ENCODE assay signal across 9 cellular contexts in genomic region chr2:10446631-10447030, GRCh38. TPM values are rescaled to one million over a fixed set of nuclear protein-coding genes. Genes with fewer than 3 reads are reported as not detected.
DNase-seq lines count a peak whose midpoint lies in the region; TF ChIP-seq lines count a peak whose summit lies in the region.
"Had no signal": no experiment of that assay in that cellular context is flagged by ENCODE, and none has a peak within 500 bp of the region (broad histone marks: within the 10 kb centered on the region; RNA-seq: fewer than 3 reads in every experiment).

No MANE protein-coding gene starts in this region.

- peak overlapping the region; percentile 73 for H3K4me3 ChIP-seq in fibroblast of the aortic adventitia (ENCODE audit: low read depth, low read length)
- peak overlapping the region; percentile 70 for H3K4me3 ChIP-seq in smooth muscle cell
- H3K4me3 ChIP-seq in suprapubic skin = no peak overlapping the region
- H3K4me3 ChIP-seq: mucosa of descending colon had no signal

- no peaks in the 10 kb centered on the region for H3K27me3 ChIP-seq in smooth muscle cell (ENCODE audit: low read depth)
- no peaks in the 10 kb centered on the region for H3K27me3 ChIP-seq in suprapubic skin

- peak overlapping the region; percentile 53 for H3K27ac ChIP-seq in RWPE1
- no peak overlapping the region for H3K27ac ChIP-seq in smooth muscle cell (ENCODE audit: low read depth)
- H3K27ac ChIP-seq in suprapubic skin = no peak overlapping the region

- H3K9me3 ChIP-seq in smooth muscle cell (replicated peaks; ENCODE audit: low read depth) = no peaks in the 10 kb centered on the region
- H3K9me3 ChIP-seq in suprapubic skin = no peaks in the 10 kb centered on the region
- H3K9me3 ChIP-seq: mucosa of descending colon had no signal

- 87% methylated on average over 6 of the region's 6 CpGs for WGBS in smooth muscle cell (ENCODE audit: low lambda C conversion rate)
- WGBS in suprapubic skin = 91% methylated on average over 6 of the region's 6 CpGs

- peaks cover 10% of the 10 kb centered on the region for H3K79me2 ChIP-seq in smooth muscle cell (ENCODE audit: low read depth)

- no peak for TF ChIP-seq POLR2A in suprapubic skin (IDR thresholded peaks at IDR 0.05)

- peaks cover 19% of the 10 kb centered on the region for H4K20me1 ChIP-seq in smooth muscle cell (ENCODE audit: low read depth)

- peaks cover 22% of the 10 kb centered on the region for H3K4me1 ChIP-seq in smooth muscle cell (ENCODE audit: low read depth)
- peaks cover 25% of the 10 kb centered on the region for H3K4me1 ChIP-seq in suprapubic skin

- CTCF ChIA-PET in RWPE1 (lab: Yijun Ruan, JAX) = interaction anchor here (0.9 to 3.5 kb wide), 3 partner anchors 11 to 374 kb away, joined by 3 to 19 read pairs (median 4); no protein-coding TSS in a partner anchor

- H3K4me2 ChIP-seq in smooth muscle cell = peak overlapping the region; percentile 94

- in situ Hi-C loops in GM13976 (cut with MboI; ENCODE audit: low sequenced_read_pairs, unreplicated experiment) = no loop called here

- H3K9ac ChIP-seq in smooth muscle cell (ENCODE audit: low read depth) = no peak overlapping the region

- no peak for TF ChIP-seq CTCF in RWPE1 (conservative IDR thresholded peaks at IDR 0.05; ENCODE audit: low read depth)
- TF ChIP-seq CTCF in fibroblast of the aortic adventitia (IDR thresholded peaks at IDR 0.05; ENCODE audit: insufficient read depth, low read length) = no peak
- no peak for TF ChIP-seq CTCF in smooth muscle cell (IDR thresholded peaks at IDR 0.05; ENCODE audit: borderline replicate concordance, insufficient read depth, poor library complexity, severe bottlenecking)
- TF ChIP-seq CTCF in suprapubic skin (IDR thresholded peaks at IDR 0.05) = no peak
- TF ChIP-seq CTCF in GM13976 (IDR thresholded peaks at IDR 0.05; ENCODE audit: borderline replicate concordance, control extremely low read depth, extremely low read depth, insufficient read depth, missing control alignments) = no peak

- H3K36me3 ChIP-seq in smooth muscle cell (ENCODE audit: low read depth) (peaks cover 3% of the 10 kb centered on the region), suprapubic skin (peaks cover 29% of the 10 kb centered on the region)

- DNase-seq in SIG-M5 treated with dmso at 0.1 percent for 504 hours (lab: John Stamatoyannopoulos, UW; ENCODE audit: unreplicated experiment) = peak; percentile 8
- DNase-seq in SIG-M5 (lab: John Stamatoyannopoulos, UW) = no peak
- no peak for DNase-seq in RWPE1 (ENCODE audit: low spot score)
- no peak for DNase-seq in fibroblast of the aortic adventitia (ENCODE audit: low read depth)
- no peak for DNase-seq in smooth muscle cell (lab: John Stamatoyannopoulos, UW; ENCODE audit: unreplicated experiment)
- no peak for DNase-seq in suprapubic skin (ENCODE audit: low spot score in 2 of 2)
- DNase-seq in pons (ENCODE audit: low spot score) = no peak
- no peak for DNase-seq in GM13976 (ENCODE audit: low spot score)

- POLR2A ChIA-PET in RWPE1 (lab: Yijun Ruan, JAX; ENCODE audit: low non-redundant PET) = interaction anchor here (0.5 kb wide), 1 partner anchor 163 kb away, joined by 7 read pairs; no protein-coding TSS in a partner anchor

- H3F3A ChIP-seq in smooth muscle cell (ENCODE audit: low read depth) = no peaks in the 10 kb centered on the region

- no peak for TF ChIP-seq EP300 in suprapubic skin (IDR thresholded peaks at IDR 0.05)

- H2AFZ ChIP-seq in smooth muscle cell (ENCODE audit: low read depth) = no peak overlapping the region

RNA-seq across cellular contexts. Expression of gene ODC1, which starts 1.5 kb away (rescaled TPM):
- total RNA-seq in fibroblast of the aortic adventitia (ENCODE audit: low replicate concordance) (41.4 and 129 TPM in 2 replicates), smooth muscle cell (27.6 and 34.7 TPM in 2 replicates), suprapubic skin (10 to 100 TPM; 16.5 to 76.6 (median 40.8) TPM)
- 22.4 and 32.9 TPM in 2 replicates for polyA plus RNA-seq in smooth muscle cell
